In genomic region chr13:60111726-60112125, GRCh38 we compare ENCODE assay signal across 20 cellular contexts.
"Had no signal": no experiment of that assay in that cellular context is flagged by ENCODE, and none has a peak within 500 bp of the region (broad histone marks: within the 10 kb centered on the region; RNA-seq: fewer than 3 reads in every experiment).

No MANE protein-coding gene starts in this region.

- H3K4me3 Mint-ChIP-seq: activated CD8-positive, alpha-beta T cell treated with anti-CD3 and anti-CD28 coated beads for 36 hours; activated naive CD8-positive, alpha-beta T cell treated with anti-CD3 and anti-CD28 coated beads for 36 hours; natural killer cell; WTC11 had no signal

- ATAC-seq: activated CD8-positive, alpha-beta T cell treated with anti-CD3 and anti-CD28 coated beads for 36 hours; natural killer cell; WTC11 had no signal

- H3K4me3 ChIP-seq: cardiac muscle cell, esophagus muscularis mucosa, smooth muscle cell, tibial nerve, uterus had no signal

- DNase-seq: activated CD4-positive, alpha-beta T cell treated with anti-CD3 and anti-CD28 coated beads for 48 hours; activated CD8-positive, alpha-beta T cell treated with anti-CD3 and anti-CD28 coated beads for 36 hours; activated gamma-delta T cell treated with Interleukin-2 at 50 U/mL for 16 hours; activated naive CD8-positive, alpha-beta T cell treated with anti-CD3 and anti-CD28 coated beads for 36 hours; activated T-cell treated with anti-CD3 and anti-CD28 coated beads, Interleukin-2, amount 50 U/mL, for 48 hours; aorta; foreskin melanocyte; mesendoderm; natural killer cell; stimulated activated CD4-positive, alpha-beta T cell treated with anti-CD3 and anti-CD28 coated beads, Interleukin-4, amount 100 ng/mL, for 4 hours; stimulated activated CD8-positive, alpha-beta memory T cell treated with anti-CD3 and anti-CD28 coated beads, Interleukin-4, amount 100 ng/mL, for 48 hours; stimulated activated naive CD4-positive, alpha-beta T cell treated with Interleukin-2 at 50 U/mL for 16 hours; substantia nigra; uterus had no signal

- H3K4me1 ChIP-seq: esophagus muscularis mucosa, tibial nerve, uterus had no signal

- H3K27me3 Mint-ChIP-seq: activated CD8-positive, alpha-beta T cell treated with anti-CD3 and anti-CD28 coated beads for 36 hours; activated naive CD8-positive, alpha-beta T cell treated with anti-CD3 and anti-CD28 coated beads for 36 hours had no signal

- H3K27ac ChIP-seq: cardiac muscle cell, esophagus muscularis mucosa, neutrophil, tibial nerve, uterus had no signal

- H3K27me3 ChIP-seq: cardiac muscle cell, esophagus muscularis mucosa, neutrophil, tibial nerve, uterus had no signal

- H3K27ac Mint-ChIP-seq: activated CD8-positive, alpha-beta T cell treated with anti-CD3 and anti-CD28 coated beads for 36 hours; activated naive CD8-positive, alpha-beta T cell treated with anti-CD3 and anti-CD28 coated beads for 36 hours; natural killer cell; WTC11 had no signal

- H3K36me3 ChIP-seq: cardiac muscle cell, esophagus muscularis mucosa, tibial nerve, uterus had no signal

- H3K9me3 ChIP-seq: neutrophil, uterus had no signal

- H3K4me1 Mint-ChIP-seq: activated naive CD8-positive, alpha-beta T cell treated with anti-CD3 and anti-CD28 coated beads for 36 hours; natural killer cell; WTC11 had no signal

- H3K4me2 ChIP-seq: smooth muscle cell had no signal
